Comparison of ENCODE assay signal across 21 cellular contexts in genomic region chr16:4960579-4960978, GRCh38. TPM values are rescaled to one million over a fixed set of nuclear protein-coding genes. Genes with fewer than 3 reads are reported as not detected.
"Had no signal": no experiment of that assay in that cellular context is flagged by ENCODE, and none has a peak within 500 bp of the region (broad histone marks: within the 10 kb centered on the region; RNA-seq: fewer than 3 reads in every experiment).

No MANE protein-coding gene starts in this region.

- H3K4me3 ChIP-seq: SJSA1, SK-N-MC had no signal

- DNase-seq: KBM-7, MV-4-11, NCI-H1048, NCI-H1105, NCI-H1417, NCI-H1436 treated with DMSO at 0.1 percent for 48 hours, NCI-H1694, NCI-H187 treated with DMSO at 0.1 percent for 48 hours, NCI-H2029 treated with DMSO at 0.1 percent for 48 hours, NCI-H2171 treated with DMSO at 0.1 percent for 48 hours, NCI-H524, NCI-H526 treated with DMSO at 0.1 percent for 48 hours, NCI-H748 treated with DMSO at 0.1 percent for 48 hours, Right ventricle myocardium superior, RPMI8226, SIG-M5 had no signal

- H3K27ac ChIP-seq: SJSA1, SK-N-MC had no signal

- H3K36me3 ChIP-seq: SJSA1 had no signal

- FAIRE-seq: RCC 7860 had no signal

- H3K9me3 ChIP-seq: SJSA1 had no signal

RNA-seq across cellular contexts. Expression of gene SEC14L5, which starts 2.4 kb away (rescaled TPM):
- total RNA-seq: LHCN-M2, MCF 10A, SJSA1 had no signal
